ENCODE assay signal across 1 cellular context in the genomic region with DNA sequence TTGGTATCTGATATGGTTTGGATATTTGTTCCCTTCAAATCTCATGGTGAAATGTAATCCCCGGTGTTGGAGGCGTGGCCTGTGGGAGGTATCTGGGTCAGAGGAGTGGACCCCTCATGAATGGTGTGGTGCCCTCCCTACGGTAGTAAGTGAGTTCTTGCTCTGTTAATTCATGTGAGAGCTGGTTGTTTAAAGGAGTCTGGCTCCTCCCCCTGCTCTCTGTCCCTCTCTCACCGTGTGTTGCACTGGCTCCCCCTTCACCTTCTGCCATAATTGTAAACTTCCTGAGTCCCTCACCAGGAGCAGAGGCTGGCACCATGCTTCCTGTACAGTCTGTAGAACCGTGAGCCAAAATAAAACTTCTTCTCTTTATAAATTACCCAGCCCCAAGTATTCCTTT.
TF ChIP-seq lines count a peak whose summit lies in the region.

No MANE protein-coding gene starts in this region.

TF ChIP-seq in SK-N-SH treated with all-trans-retinoic acid at 6 μM for 48 hours, 23 proteins besides CTCF, POLR2A, EP300 and RAD21:
- TF ChIP-seq TSHZ2 (CRISPR knock-in tag; IDR thresholded peaks at IDR 0.05) (no peak), SNAI2 (CRISPR knock-in tag; IDR thresholded peaks at IDR 0.05) (no peak), OSR1 (CRISPR knock-in tag; IDR thresholded peaks at IDR 0.05) (no peak), BACH2 (CRISPR knock-in tag; IDR thresholded peaks at IDR 0.05; ENCODE audit: borderline replicate concordance) (no peak), TOX (CRISPR knock-in tag; IDR thresholded peaks at IDR 0.05; ENCODE audit: borderline replicate concordance) (no peak), ARNTL (CRISPR knock-in tag; IDR thresholded peaks at IDR 0.05; ENCODE audit: borderline replicate concordance, low read depth) (no peak), ISL1 (CRISPR knock-in tag; IDR thresholded peaks at IDR 0.05) (no peak), TCF4 (CRISPR knock-in tag; IDR thresholded peaks at IDR 0.05; ENCODE audit: borderline replicate concordance) (no peak), ZFP30 (CRISPR knock-in tag; IDR thresholded peaks at IDR 0.05) (no peak), PPARA (CRISPR knock-in tag; IDR thresholded peaks at IDR 0.05; ENCODE audit: borderline replicate concordance) (no peak), CSRNP3 (CRISPR knock-in tag; IDR thresholded peaks at IDR 0.05) (no peak), ZC3H10 (CRISPR knock-in tag; IDR thresholded peaks at IDR 0.05) (no peak), CSDC2 (CRISPR knock-in tag; IDR thresholded peaks at IDR 0.05) (no peak)
- TF ChIP-seq, protein P1, sequence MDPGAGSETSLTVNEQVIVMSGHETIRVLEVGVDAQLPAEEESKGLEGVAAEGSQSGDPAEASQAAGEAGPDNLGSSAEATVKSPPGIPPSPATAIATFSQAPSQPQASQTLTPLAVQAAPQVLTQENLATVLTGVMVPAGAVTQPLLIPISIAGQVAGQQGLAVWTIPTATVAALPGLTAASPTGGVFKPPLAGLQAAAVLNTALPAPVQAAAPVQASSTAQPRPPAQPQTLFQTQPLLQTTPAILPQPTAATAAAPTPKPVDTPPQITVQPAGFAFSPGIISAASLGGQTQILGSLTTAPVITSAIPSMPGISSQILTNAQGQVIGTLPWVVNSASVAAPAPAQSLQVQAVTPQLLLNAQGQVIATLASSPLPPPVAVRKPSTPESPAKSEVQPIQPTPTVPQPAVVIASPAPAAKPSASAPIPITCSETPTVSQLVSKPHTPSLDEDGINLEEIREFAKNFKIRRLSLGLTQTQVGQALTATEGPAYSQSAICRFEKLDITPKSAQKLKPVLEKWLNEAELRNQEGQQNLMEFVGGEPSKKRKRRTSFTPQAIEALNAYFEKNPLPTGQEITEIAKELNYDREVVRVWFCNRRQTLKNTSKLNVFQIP (CRISPR knock-in tag; IDR thresholded peaks at IDR 0.05; ENCODE audit: borderline replicate concordance, low read depth): no peak
